ENCODE assay signal across 8 cellular contexts in genomic region chrX:51459125-51459524, GRCh38. TPM values are rescaled to one million over a fixed set of nuclear protein-coding genes. Genes with fewer than 3 reads are reported as not detected.
A peak's percentile ranks its signal among the peaks of the same experiment; 100 is the strongest.
DNase-seq lines count a peak whose midpoint lies in the region; ATAC-seq, FAIRE-seq and TF ChIP-seq lines count a peak whose summit lies in the region.

No MANE protein-coding gene starts in this region.

- no peak for DNase-seq in GM12891 (ENCODE audit: insufficient read length, low spot score)
- peak; percentile 8 for DNase-seq in SW480 (ENCODE audit: low spot score)
- DNase-seq in iris pigment epithelial cell (ENCODE audit: low read depth) = peak; percentile 34
- no peak for DNase-seq in left colon
- no peak for DNase-seq in effector memory CD4-positive, alpha-beta T cell

- FAIRE-seq in GM12891 (lab: Jason Lieb, UNC) = peak; percentile 68

- TF ChIP-seq CTCF in C4-2B (conservative IDR thresholded peaks at IDR 0.05) = peak; percentile 72

- ATAC-seq in left colon (no peak), HG03457 (IDR thresholded peaks at IDR 0.05; ENCODE audit: unreplicated experiment) (no peak), GM21447 (IDR thresholded peaks at IDR 0.05; ENCODE audit: unreplicated experiment) (no peak)

- H3K4me1 ChIP-seq in effector memory CD4-positive, alpha-beta T cell (ENCODE audit: control insufficient read depth, insufficient read depth, low read length, poor library complexity, severe bottlenecking) = no peaks in the 10 kb centered on the region

- no peak overlapping the region for H3K4me3 ChIP-seq in effector memory CD4-positive, alpha-beta T cell (ENCODE audit: insufficient read depth, low read depth, low read length, poor library complexity, severe bottlenecking)

- no peaks in the 10 kb centered on the region for H3K27me3 ChIP-seq in effector memory CD4-positive, alpha-beta T cell (replicated peaks; ENCODE audit: control insufficient read depth, insufficient read depth, low read length, poor library complexity, severe bottlenecking)

- no peak overlapping the region for H3K27ac ChIP-seq in C4-2B
- H3K27ac ChIP-seq in effector memory CD4-positive, alpha-beta T cell (ENCODE audit: insufficient read depth, low read length, poor library complexity, severe bottlenecking) = no peak overlapping the region

- no peaks in the 10 kb centered on the region for H3K36me3 ChIP-seq in effector memory CD4-positive, alpha-beta T cell (ENCODE audit: control insufficient read depth, insufficient read depth, low read length)

- no peak for TF ChIP-seq POLR2A in GM12891 (IDR thresholded peaks at IDR 0.05; ENCODE audit: low read depth, low read length)

- no peaks in the 10 kb centered on the region for H3K9me3 ChIP-seq in effector memory CD4-positive, alpha-beta T cell (ENCODE audit: control insufficient read depth, low read length)

- intact Hi-C loops in left colon (cut with DNase I, micrococcal nuclease) = no loop called here

TF ChIP-seq in GM12891, 5 proteins besides CTCF, POLR2A, EP300 and RAD21:
- TF ChIP-seq POLR2AphosphoS5 (IDR thresholded peaks at IDR 0.05; ENCODE audit: low read depth, low read length) = no peak
- TF ChIP-seq SPI1 (IDR thresholded peaks at IDR 0.05; ENCODE audit: low read depth, low read length) = no peak
- TF ChIP-seq POU2F2 (IDR thresholded peaks at IDR 0.05; ENCODE audit: low read depth, low read length) = no peak
- TF ChIP-seq PAX5 (IDR thresholded peaks at IDR 0.05; ENCODE audit: insufficient read depth, low read length, severe bottlenecking) = no peak
- TF ChIP-seq TAF1 (IDR thresholded peaks at IDR 0.05; ENCODE audit: low read depth, low read length) = no peak

RNA-seq across cellular contexts. Expression of gene NUDT11, which starts 37.3 kb away (rescaled TPM):
- not detected for polyA plus RNA-seq in GM12891 (2012; ENCODE audit: low read depth, missing spikeins)
- total RNA-seq in left colon = 1 to 10 TPM in 1 of 2 donors, under 1 TPM in 1; 0.31 to 1.7 TPM

Comparison
In these comparisons a context has a peak if more than half of its experiments do, and no peak if none do; other contexts are left out.
1. DNase-seq: peak in SW480 (single experiment) and iris pigment epithelial cell (single experiment); none in GM12891 (single experiment), left colon (0 of 2) and effector memory CD4-positive, alpha-beta T cell (0 of 3).